ENCODE assay signal across 9 cellular contexts in the genomic region with DNA sequence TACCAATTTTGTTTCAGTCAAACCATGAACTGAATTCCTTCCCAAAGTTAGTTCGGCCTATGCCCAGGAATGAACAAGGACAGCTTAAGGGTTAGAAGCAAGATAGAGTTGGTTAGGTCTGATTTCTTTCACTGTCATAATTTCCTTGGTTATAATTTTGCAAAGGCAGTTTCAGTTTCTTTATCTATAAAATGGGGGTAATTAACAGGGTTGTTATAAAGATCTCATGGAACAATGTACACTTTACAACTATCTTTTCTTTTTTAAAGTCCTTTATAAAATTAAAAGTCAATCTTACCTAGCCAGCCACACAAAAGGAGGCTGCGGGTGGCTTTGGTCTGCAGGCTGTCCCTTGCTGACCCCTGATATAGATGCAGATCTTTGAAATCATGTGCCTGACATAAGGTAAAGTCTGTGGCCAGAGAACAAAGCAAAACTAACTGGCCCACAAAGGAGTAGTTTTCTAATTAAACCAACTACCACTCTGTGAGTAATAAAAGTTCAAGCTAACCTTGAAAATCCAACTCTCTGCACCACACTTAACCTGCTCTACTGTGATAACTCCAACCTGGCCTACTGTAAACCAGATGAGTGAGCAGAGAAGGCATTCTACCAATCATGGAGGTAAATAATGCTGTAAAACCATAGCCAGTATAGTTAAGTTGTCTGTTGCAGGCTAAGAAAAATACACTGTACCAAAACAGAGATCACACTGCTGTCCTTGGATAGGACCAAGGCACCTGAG. TPM values are rescaled to one million over a fixed set of nuclear protein-coding genes. Genes with fewer than 3 reads are reported as not detected.
DNase-seq lines count a peak whose midpoint lies in the region; ATAC-seq and TF ChIP-seq lines count a peak whose summit lies in the region.
"Had no signal": no experiment of that assay in that cellular context is flagged by ENCODE, and none has a peak within 500 bp of the region (broad histone marks: within the 10 kb centered on the region; RNA-seq: fewer than 3 reads in every experiment).

No MANE protein-coding gene starts in this region.

- no peak overlapping the region for H3K23ac ChIP-seq in trophoblast cell (ENCODE audit: low read length)

- H3K27ac ChIP-seq in CD8-positive, alpha-beta memory T cell (ENCODE audit: low read depth, low read length): peak overlapping the region; percentile 43
- H3K27ac ChIP-seq in OCI-LY1 (ENCODE audit: low read depth, low read length, poor library complexity, severe bottlenecking): peak overlapping the region; percentile 99
- H3K27ac ChIP-seq in trophoblast cell (ENCODE audit: low read depth, low read length): peak overlapping the region; percentile 94

- DNase-seq in CD8-positive, alpha-beta memory T cell: peak in 2 of 5 donors; percentile 20 to 27
- no peak for DNase-seq in central memory CD8-positive, alpha-beta T cell (ENCODE audit: low spot score in 2 of 2)
- DNase-seq in trophoblast cell (no peak), LoVo (ENCODE audit: low spot score) (no peak), GM13977 (ENCODE audit: low spot score) (no peak)
- DNase-seq: NCI-H69 had no signal

- WGBS in trophoblast cell (ENCODE audit: extremely low coverage, insufficient coverage, insufficient read length): no CpG with 5 or more reads among the region's 2 CpGs

- no peaks in the 10 kb centered on the region for H3K9me3 ChIP-seq in CD8-positive, alpha-beta memory T cell (ENCODE audit: low read length)
- H3K9me3 ChIP-seq in OCI-LY1 (ENCODE audit: low read length) (no peaks in the 10 kb centered on the region), trophoblast cell (ENCODE audit: insufficient read depth, low read depth, low read length) (no peaks in the 10 kb centered on the region)

- peak overlapping the region; percentile 81 for H2BK5ac ChIP-seq in trophoblast cell (ENCODE audit: low read depth, low read length, poor library complexity)

- peaks cover 14% of the 10 kb centered on the region; the same call in 1 of the 2 replicates for H3F3A ChIP-seq in OCI-LY1 (ENCODE audit: insufficient read depth, low read length)

- peak overlapping the region; percentile 71 to 88 (median 82) for H3K4me3 Mint-ChIP-seq in CD8-positive, alpha-beta memory T cell
- peak overlapping the region; percentile 79 for H3K4me3 Mint-ChIP-seq in central memory CD8-positive, alpha-beta T cell

- in situ Hi-C loops in GM13977 (cut with MboI; ENCODE audit: low pct_unique_long_range_greater_than_20kb, low sequenced_read_pairs, unreplicated experiment): loop anchor here (10.0 kb wide), 1 partner anchor 45 kb away; a partner anchor contains a TSS

- peak overlapping the region; percentile 49 for H4K8ac ChIP-seq in trophoblast cell (ENCODE audit: low read depth, low read length)

- no peak for TF ChIP-seq CTCF in OCI-LY1 (IDR thresholded peaks at IDR 0.05; ENCODE audit: low read length)
- TF ChIP-seq CTCF in GM13977 (IDR thresholded peaks at IDR 0.05; ENCODE audit: extremely low read depth, insufficient read depth, missing control alignments): no peak

- peaks cover 4% of the 10 kb centered on the region; the same call in 1 of the 2 replicates for H3K79me2 ChIP-seq in OCI-LY1 (ENCODE audit: insufficient read depth, low read length)
- peaks cover under 1% of the 10 kb centered on the region for H3K79me2 ChIP-seq in trophoblast cell (ENCODE audit: control insufficient read depth, insufficient read depth, low read length, poor library complexity)

- no peak overlapping the region for H3K18ac ChIP-seq in trophoblast cell (ENCODE audit: low read length)

- H3K79me1 ChIP-seq in trophoblast cell (ENCODE audit: low read length): peaks cover 16% of the 10 kb centered on the region

- POLR2A ChIA-PET in CD8-positive, alpha-beta memory T cell (lab: Charles Lee): interaction anchor here (0.9 to 6.9 kb wide), 3 partner anchors 11 to 50 kb away, joined by 4 to 108 read pairs (median 35); a partner anchor contains a TSS

- H3K4me1 ChIP-seq in CD8-positive, alpha-beta memory T cell (ENCODE audit: insufficient read depth, low read length): peaks cover 95% of the 10 kb centered on the region
- peaks cover 97% of the 10 kb centered on the region for H3K4me1 ChIP-seq in OCI-LY1 (ENCODE audit: insufficient read depth, low read length, severe bottlenecking)
- peaks cover 16 to 36% of the 10 kb centered on the region in 2 experiments for H3K4me1 ChIP-seq in trophoblast cell (ENCODE audit: control insufficient read depth in 1 of 2, insufficient read depth in 2 of 2, low read length in 2 of 2)

- H2AFZ ChIP-seq in OCI-LY1 (ENCODE audit: low read length) (no peak overlapping the region), trophoblast cell (ENCODE audit: insufficient read depth, low read length, poor library complexity) (no peak overlapping the region)

- peaks cover 0 to 4% of the 10 kb centered on the region in 2 donors for H3K27me3 Mint-ChIP-seq in CD8-positive, alpha-beta memory T cell
- H3K27me3 Mint-ChIP-seq in central memory CD8-positive, alpha-beta T cell: no peaks in the 10 kb centered on the region

- no peak for ATAC-seq in central memory CD8-positive, alpha-beta T cell (replicated peaks; ENCODE audit: extremely low read depth, poor library complexity, severe bottlenecking)
- no peak for ATAC-seq in HG02678 (IDR thresholded peaks at IDR 0.05; ENCODE audit: unreplicated experiment)
- no peak for ATAC-seq in HG02759 (IDR thresholded peaks at IDR 0.05; ENCODE audit: unreplicated experiment)

- H3K4me2 ChIP-seq in OCI-LY1 (ENCODE audit: low read length) (peak overlapping the region; percentile 75), trophoblast cell (ENCODE audit: low read length) (peak overlapping the region; percentile 31)

- H3K14ac ChIP-seq in trophoblast cell (ENCODE audit: low read length): peak overlapping the region; percentile 47

- H3K9me2 ChIP-seq in OCI-LY1 (ENCODE audit: low read depth, low read length): no peaks in the 10 kb centered on the region

- H3K36me3 Mint-ChIP-seq in CD8-positive, alpha-beta memory T cell: peaks cover 14 to 81% (median 34%) of the 10 kb centered on the region in 3 donors
- peaks cover 67% of the 10 kb centered on the region for H3K36me3 Mint-ChIP-seq in central memory CD8-positive, alpha-beta T cell (ENCODE audit: insufficient read depth)

- H3K36me3 ChIP-seq in CD8-positive, alpha-beta memory T cell (ENCODE audit: insufficient read depth, low read length): peaks cover 5% of the 10 kb centered on the region
- H3K36me3 ChIP-seq in OCI-LY1 (ENCODE audit: insufficient read depth, low read length) (peaks cover 68% of the 10 kb centered on the region), trophoblast cell (ENCODE audit: control insufficient read depth in 1 of 2, insufficient read depth in 2 of 2, low read length in 2 of 2) (peaks cover 11 to 24% of the 10 kb centered on the region in 2 experiments)

- peak overlapping the region; percentile 62 for H3K4ac ChIP-seq in trophoblast cell (ENCODE audit: low read depth, low read length)

- H4K20me1 ChIP-seq in OCI-LY1 (ENCODE audit: insufficient read depth, low read length): no peaks in the 10 kb centered on the region

- peak overlapping the region; percentile 87 to 100 (median 98) for H3K27ac Mint-ChIP-seq in CD8-positive, alpha-beta memory T cell
- H3K27ac Mint-ChIP-seq in central memory CD8-positive, alpha-beta T cell (ENCODE audit: low read depth): peak overlapping the region; percentile 100

- H3K9me3 Mint-ChIP-seq in CD8-positive, alpha-beta memory T cell: no peaks in the 10 kb centered on the region
- H3K9me3 Mint-ChIP-seq in central memory CD8-positive, alpha-beta T cell: no peaks in the 10 kb centered on the region

- H2AK5ac ChIP-seq in trophoblast cell (ENCODE audit: low read length): no peak overlapping the region

- peaks cover 95 to 100% (median 100%) of the 10 kb centered on the region in 3 donors for H3K4me1 Mint-ChIP-seq in CD8-positive, alpha-beta memory T cell
- peaks cover 94% of the 10 kb centered on the region for H3K4me1 Mint-ChIP-seq in central memory CD8-positive, alpha-beta T cell

- CTCF ChIA-PET in CD8-positive, alpha-beta memory T cell (lab: Charles Lee): interaction anchor here (0.7 to 4.8 kb wide), 4 partner anchors 12 to 83 kb away, joined by 3 to 22 read pairs (median 4); a partner anchor contains a TSS

- peak overlapping the region; percentile 42 for H3K4me3 ChIP-seq in CD8-positive, alpha-beta memory T cell (ENCODE audit: low read length)
- H3K4me3 ChIP-seq in OCI-LY1 (ENCODE audit: low read depth, low read length, poor library complexity, severe bottlenecking): peak overlapping the region; percentile 47
- no peak overlapping the region for H3K4me3 ChIP-seq in trophoblast cell (ENCODE audit: low read depth, low read length)

- H3K27me3 ChIP-seq in CD8-positive, alpha-beta memory T cell (ENCODE audit: insufficient read depth, low read length, poor library complexity, severe bottlenecking): no peaks in the 10 kb centered on the region
- H3K27me3 ChIP-seq in OCI-LY1 (ENCODE audit: insufficient read depth, low read length) (no peaks in the 10 kb centered on the region), trophoblast cell (ENCODE audit: insufficient read depth, low read length) (no peaks in the 10 kb centered on the region)

- H3K9ac ChIP-seq in OCI-LY1 (ENCODE audit: low read length) (peak overlapping the region; percentile 59), trophoblast cell (ENCODE audit: low read length) (no peak overlapping the region)

- H4K12ac ChIP-seq in trophoblast cell (ENCODE audit: low read depth, low read length): no peak overlapping the region

- H2BK120ac ChIP-seq in trophoblast cell (ENCODE audit: insufficient read depth, low read length, poor library complexity): peak overlapping the region; percentile 76

- peak overlapping the region; percentile 67 for H4K91ac ChIP-seq in trophoblast cell (ENCODE audit: low read depth, low read length)

- H2BK12ac ChIP-seq in trophoblast cell (ENCODE audit: low read length): no peak overlapping the region

RNA-seq across cellular contexts. Expression of a gene that starts 49.5 kb away (rescaled TPM):
- total RNA-seq in CD8-positive, alpha-beta memory T cell: 100 to 1,000 TPM; 233 to 242 TPM
- polyA plus RNA-seq in CD8-positive, alpha-beta memory T cell: 252 TPM
- 376 TPM in 2 replicates for polyA plus RNA-seq in trophoblast cell (2013)

Comparison
In these comparisons a context has a peak if more than half of its experiments do, and no peak if none do; other contexts are left out.
1. H3K27ac ChIP-seq: peak in every context shown above with its lines; median percentile 99 in OCI-LY1; 94 in trophoblast cell; 43 in CD8-positive, alpha-beta memory T cell.